Comparison of ENCODE assay signal across 8 cellular contexts in genomic region chr2:108533832-108534576, GRCh38. TPM values are rescaled to one million over a fixed set of nuclear protein-coding genes. Genes with fewer than 3 reads are reported as not detected.
DNase-seq lines count a peak whose midpoint lies in the region; ATAC-seq and TF ChIP-seq lines count a peak whose summit lies in the region.

TSS of gene LIMS1 (plus strand) at chr2:108534470. CDS start at chr2:108534563, 93 bp downstream.

- ATAC-seq in GM19463 (IDR thresholded peaks at IDR 0.05; ENCODE audit: unreplicated experiment) = peak; percentile 84

- H3K4me3 ChIP-seq in HL-60 (replicated peaks; ENCODE audit: insufficient read depth, low read length) = peak within 1 kb of the TSS; percentile 80
- peak within 1 kb of the TSS; percentile 99 for H3K4me3 ChIP-seq in endodermal cell (ENCODE audit: low read length)

- H3K27me3 Mint-ChIP-seq in endodermal cell (ENCODE audit: insufficient read depth) (peaks cover 3% of the 10 kb centered on the region), mesothelial cell of epicardium (ENCODE audit: low read depth) (no peaks in the 10 kb centered on the region)

- peak within 1 kb of the TSS; percentile 97 for H3K27ac Mint-ChIP-seq in endodermal cell
- H3K27ac Mint-ChIP-seq in mesothelial cell of epicardium = peak within 1 kb of the TSS; percentile 99

- H3K4me1 ChIP-seq in endodermal cell (ENCODE audit: control insufficient read depth, insufficient read depth, low read length) = peaks cover 18% of the 10 kb centered on the region

- H3K4me1 Mint-ChIP-seq in endodermal cell = peaks cover 39% of the 10 kb centered on the region
- H3K4me1 Mint-ChIP-seq in mesothelial cell of epicardium = peaks cover 37% of the 10 kb centered on the region

- TF ChIP-seq CTCF in HL-60 (IDR thresholded peaks at IDR 0.05; ENCODE audit: insufficient read depth, low read length) = no peak
- TF ChIP-seq CTCF in endodermal cell (conservative IDR thresholded peaks at IDR 0.05) = no peak
- TF ChIP-seq CTCF in mesothelial cell of epicardium (IDR thresholded peaks at IDR 0.05; ENCODE audit: unreplicated experiment) = no peak

- H3K9me3 ChIP-seq in endodermal cell (ENCODE audit: control insufficient read depth, low read length) = no peaks in the 10 kb centered on the region

- H3K4me3 Mint-ChIP-seq in endodermal cell (peak within 1 kb of the TSS; percentile 85), mesothelial cell of epicardium (peak within 1 kb of the TSS; percentile 97)

- H3K27me3 ChIP-seq in HL-60 (ENCODE audit: insufficient read depth, poor library complexity, severe bottlenecking) (no peaks in the 10 kb centered on the region), endodermal cell (ENCODE audit: control insufficient read depth, insufficient read depth, low read length, poor library complexity, severe bottlenecking) (no peaks in the 10 kb centered on the region)

- no peaks in the 10 kb centered on the region for H3K36me3 ChIP-seq in endodermal cell (ENCODE audit: control insufficient read depth, insufficient read depth, low read length)

- H3K36me3 Mint-ChIP-seq in endodermal cell (ENCODE audit: low read depth) (no peaks in the 10 kb centered on the region), mesothelial cell of epicardium (no peaks in the 10 kb centered on the region)

- H3K27ac ChIP-seq in HL-60 (replicated peaks) (peak within 1 kb of the TSS; percentile 89), endodermal cell (ENCODE audit: low read depth, low read length) (peak within 1 kb of the TSS; percentile 93)

- no peaks in the 10 kb centered on the region for H3K9me3 Mint-ChIP-seq in endodermal cell
- H3K9me3 Mint-ChIP-seq in mesothelial cell of epicardium = no peaks in the 10 kb centered on the region

- peak within 1 kb of the TSS; percentile 91 for H3K9ac ChIP-seq in endodermal cell (ENCODE audit: extremely low read depth, low read length, poor library complexity, severe bottlenecking)

- WGBS in endodermal cell (ENCODE audit: insufficient coverage in 1 of 2, insufficient read length in 1 of 2), 2 experiments = 0% methylated on average over 5 to 77 of the region's 85 CpGs

- DNase-seq in COLO829 (ENCODE audit: low spot score) = peak; percentile 87
- peak; percentile 60 to 81 for DNase-seq in HL-60 (ENCODE audit: low read depth in 1 of 2, low spot score in 1 of 2)
- peak; percentile 60 for DNase-seq in NOMO-1 treated with dmso at 0.1 percent for 144 hours (lab: John Stamatoyannopoulos, UW; ENCODE audit: unreplicated experiment)
- DNase-seq in activated CD8-positive, alpha-beta memory T cell treated with anti-CD3 and anti-CD28 coated beads, Interleukin-2, amount 50 U/mL, for 1 hour (ENCODE audit: extremely low read depth) = peak; percentile 58
- DNase-seq in endodermal cell = peak; percentile 96
- peak; percentile 89 to 90 for DNase-seq in mesothelial cell of epicardium (ENCODE audit: low spot score in 2 of 2, unreplicated experiment in 2 of 2)
- DNase-seq in stimulated activated CD8-positive, alpha-beta memory T cell treated with anti-CD3 and anti-CD28 coated beads, Interleukin-15, amount 100 ng/mL, for 4 hours (ENCODE audit: low read depth in 2 of 2) = peak; percentile 72 to 77

RNA-seq across cellular contexts. Expression of gene LIMS1, which starts in this region (rescaled TPM):
- total RNA-seq in endodermal cell = 10 to 100 TPM; 45.9 to 46.6 TPM
- 25.5 TPM for polyA plus RNA-seq in endodermal cell (2013, experiment 1 of 2)
- polyA plus RNA-seq in endodermal cell (2013, experiment 2 of 2) = 27.3 TPM
- total RNA-seq in mesothelial cell of epicardium = 45.1 to 46.6 TPM (median 46.5 TPM) in 3 replicates

Comparison
In these comparisons a context has a peak if more than half of its experiments do, and no peak if none do; other contexts are left out.
1. Peak in every context shown above with its lines: DNase-seq, ATAC-seq, H3K4me3 ChIP-seq and H3K27ac ChIP-seq.